In genomic region chr1:15758537-15758936, GRCh38 we compare ENCODE assay signal across 8 cellular contexts. TPM values are rescaled to one million over a fixed set of nuclear protein-coding genes. Genes with fewer than 3 reads are reported as not detected.
DNase-seq lines count a peak whose midpoint lies in the region; ATAC-seq and TF ChIP-seq lines count a peak whose summit lies in the region.

FBLIM1 (plus strand) TSS chr1:15758795; CDS start chr1:15764984, 6,189 bp downstream.

- DNase-seq in G401 (ENCODE audit: low spot score), result no peak
- no peak for DNase-seq in SK-N-MC (ENCODE audit: low read depth, low spot score)
- DNase-seq in foreskin fibroblast, result no peak
- peak; percentile 72 for DNase-seq in neural progenitor cell (ENCODE audit: low spot score)

- no peak for ATAC-seq in HG02571 (IDR thresholded peaks at IDR 0.05; ENCODE audit: unreplicated experiment)
- ATAC-seq in GM21576 (IDR thresholded peaks at IDR 0.05; ENCODE audit: unreplicated experiment), result no peak
- no peak for ATAC-seq in HG03025 (IDR thresholded peaks at IDR 0.05; ENCODE audit: low FRiP score, unreplicated experiment)
- ATAC-seq in HG03095 (IDR thresholded peaks at IDR 0.05; ENCODE audit: unreplicated experiment), result no peak

- H4K20me1 ChIP-seq in neural progenitor cell (ENCODE audit: low read depth), result peaks cover 21% of the 10 kb centered on the region

- no peaks in the 10 kb centered on the region for H3K9me3 Mint-ChIP-seq in neural progenitor cell

- peak within 1 kb of the TSS; percentile 60; the same call in 1 of the 2 replicates for H3K27ac ChIP-seq in SK-N-MC
- no peak within 1 kb of the TSS for H3K27ac ChIP-seq in neural progenitor cell

- no peaks in the 10 kb centered on the region for H3K36me3 Mint-ChIP-seq in neural progenitor cell

- H3K27me3 Mint-ChIP-seq in neural progenitor cell (ENCODE audit: insufficient read depth, low read depth), result peaks cover 21% of the 10 kb centered on the region

- no peaks in the 10 kb centered on the region for H3K79me2 ChIP-seq in neural progenitor cell (ENCODE audit: low read depth)

- peak within 1 kb of the TSS; percentile 79 for H2AFZ ChIP-seq in neural progenitor cell (replicated peaks)

- H3K36me3 ChIP-seq in SK-N-MC (ENCODE audit: insufficient read depth, low read length) (no peaks in the 10 kb centered on the region), neural progenitor cell (no peaks in the 10 kb centered on the region)

- TF ChIP-seq CTCF in foreskin fibroblast (IDR thresholded peaks at IDR 0.05; ENCODE audit: low read depth, low read length) (no peak), neural progenitor cell (IDR thresholded peaks at IDR 0.05) (no peak)

- peak within 1 kb of the TSS; percentile 86 for H3K4me3 Mint-ChIP-seq in neural progenitor cell

- peaks cover 55% of the 10 kb centered on the region for H3K27me3 ChIP-seq in neural progenitor cell

- peaks cover 61% of the 10 kb centered on the region for H3F3A ChIP-seq in neural progenitor cell (ENCODE audit: low read depth)

- H3K4me3 ChIP-seq in SK-N-MC (peak within 1 kb of the TSS; percentile 80), foreskin fibroblast (ENCODE audit: low read depth in 1 of 2, low read length in 2 of 2) (peak within 1 kb of the TSS; percentile 71 to 93), neural progenitor cell (peak within 1 kb of the TSS; percentile 89)

- peaks cover 38% of the 10 kb centered on the region for H3K4me1 Mint-ChIP-seq in neural progenitor cell

- H3K9me3 ChIP-seq in SK-N-MC (ENCODE audit: low read depth, low read length) (no peaks in the 10 kb centered on the region), neural progenitor cell (ENCODE audit: low read depth) (no peaks in the 10 kb centered on the region)

- peaks cover 54% of the 10 kb centered on the region for H3K4me1 ChIP-seq in neural progenitor cell

- peak within 1 kb of the TSS; percentile 99 for H3K4me2 ChIP-seq in neural progenitor cell

- in situ Hi-C loops in G401 (cut with HindIII; ENCODE audit: low sequenced_read_pairs), result no loop called here

- H3K9ac ChIP-seq in SK-N-MC (ENCODE audit: insufficient read length) (peak within 1 kb of the TSS; percentile 87), neural progenitor cell (no peak within 1 kb of the TSS)

- peak within 1 kb of the TSS; percentile 46 for H3K27ac Mint-ChIP-seq in neural progenitor cell

RNA-seq across cellular contexts. Expression of gene FBLIM1, which starts in this region (rescaled TPM):
- 18.6 and 41.7 TPM in 2 replicates for total RNA-seq in G401 (2014; rRNA removed; shearing (Covaris generic))
- total RNA-seq in neural progenitor cell (ENCODE audit: low replicate concordance), result 4.7 and 13.0 TPM in 2 replicates
